8 cellular contexts compared by ENCODE assay signal in genomic region chr22:21657020-21657360, GRCh38. TPM values are rescaled to one million over a fixed set of nuclear protein-coding genes. Genes with fewer than 3 reads are reported as not detected.
DNase-seq lines count a peak whose midpoint lies in the region; ATAC-seq and TF ChIP-seq lines count a peak whose summit lies in the region.

No MANE protein-coding gene starts in this region.

- H3K9ac ChIP-seq in OCI-LY1 (ENCODE audit: low read length) (peak overlapping the region; percentile 60), neuronal stem cell (ENCODE audit: low read depth, low read length, poor library complexity) (no peak overlapping the region)

- H3K4me3 ChIP-seq in DOHH2 (ENCODE audit: low read length): peak overlapping the region; percentile 79
- peak overlapping the region; percentile 64 for H3K4me3 ChIP-seq in OCI-LY1 (ENCODE audit: low read depth, low read length, poor library complexity, severe bottlenecking)
- peak overlapping the region in 1 of 2 donors; percentile 16 for H3K4me3 ChIP-seq in neuronal stem cell (ENCODE audit: low read length in 2 of 2)
- H3K4me3 ChIP-seq in uterus: no peak overlapping the region

- peak overlapping the region; percentile 70 to 83 for H3K27ac Mint-ChIP-seq in effector memory CD8-positive, alpha-beta T cell

- H3K14ac ChIP-seq in neuronal stem cell (ENCODE audit: low read length): no peak overlapping the region

- 0 out of 2 replicates have a peak overlapping the region, but pooled peaks have one; percentile 0 for H3K27ac ChIP-seq in DOHH2 (ENCODE audit: low read depth, low read length)
- H3K27ac ChIP-seq in OCI-LY1 (ENCODE audit: low read depth, low read length, poor library complexity, severe bottlenecking): peak overlapping the region; percentile 67
- peak overlapping the region; percentile 92 for H3K27ac ChIP-seq in neuronal stem cell (replicated peaks; ENCODE audit: low read length)
- H3K27ac ChIP-seq in uterus: no peak overlapping the region

- no peaks in the 10 kb centered on the region for H3K9me2 ChIP-seq in DOHH2 (replicated peaks; ENCODE audit: control insufficient read depth, low read length)
- H3K9me2 ChIP-seq in OCI-LY1 (ENCODE audit: low read depth, low read length): no peaks in the 10 kb centered on the region

- H3K4ac ChIP-seq in neuronal stem cell (ENCODE audit: low read length): no peak overlapping the region

- H2AFZ ChIP-seq in OCI-LY1 (ENCODE audit: low read length) (no peak overlapping the region), neuronal stem cell (ENCODE audit: low read length) (peak overlapping the region; percentile 77)

- peaks cover 9% of the 10 kb centered on the region for H3F3A ChIP-seq in DOHH2 (ENCODE audit: control insufficient read depth, insufficient read depth)
- no peaks in the 10 kb centered on the region for H3F3A ChIP-seq in OCI-LY1 (ENCODE audit: insufficient read depth, low read length)

- no peak overlapping the region for H4K91ac ChIP-seq in neuronal stem cell (ENCODE audit: low read depth, low read length, poor library complexity)

- peak overlapping the region; percentile 98 for H3K23ac ChIP-seq in neuronal stem cell (ENCODE audit: low read depth, low read length, poor library complexity)

- no CpG with 5 or more reads among the region's 17 CpGs for WGBS in neuronal stem cell (ENCODE audit: extremely low coverage in 2 of 2, insufficient read length in 2 of 2, insufficient replicate concordance in 1 of 2), 2 donors

- intact Hi-C loops in uterus (cut with DNase I; ENCODE audit: low total_unique reads): no loop called here

- no peak for TF ChIP-seq POLR2A in uterus (IDR thresholded peaks at IDR 0.05)

- peaks cover 13 to 15% of the 10 kb centered on the region in 2 donors for H3K4me1 Mint-ChIP-seq in effector memory CD8-positive, alpha-beta T cell (ENCODE audit: low read depth in 2 of 2)

- H4K8ac ChIP-seq in neuronal stem cell (ENCODE audit: low read depth, low read length): no peak overlapping the region

- peak overlapping the region; percentile 78 for H3K4me2 ChIP-seq in DOHH2 (ENCODE audit: low read length)
- H3K4me2 ChIP-seq in OCI-LY1 (ENCODE audit: low read length): peak overlapping the region; percentile 78
- peak overlapping the region; percentile 76 for H3K4me2 ChIP-seq in neuronal stem cell (ENCODE audit: insufficient read depth, low read length, poor library complexity, severe bottlenecking)

- peak overlapping the region; percentile 82 to 86 for H3K4me3 Mint-ChIP-seq in effector memory CD8-positive, alpha-beta T cell

- H2BK15ac ChIP-seq in neuronal stem cell (ENCODE audit: low read length): peak overlapping the region; percentile 7

- peaks cover 3% of the 10 kb centered on the region for H3K36me3 Mint-ChIP-seq in effector memory CD8-positive, alpha-beta T cell (ENCODE audit: insufficient read depth)

- DNase-seq in effector memory CD8-positive, alpha-beta T cell: no peak
- DNase-seq in neuronal stem cell (ENCODE audit: low spot score) (no peak), NCI-H2029 treated with DMSO at 0.1 percent for 48 hours (lab: John Stamatoyannopoulos, UW) (no peak), uterus (no peak), iPS-NIHi11 (ENCODE audit: low spot score) (no peak)

- H3K9me3 ChIP-seq in DOHH2 (ENCODE audit: control insufficient read depth, insufficient read depth, low read length) (no peaks in the 10 kb centered on the region), OCI-LY1 (ENCODE audit: low read length) (no peaks in the 10 kb centered on the region), neuronal stem cell (replicated peaks in 1 of 2; ENCODE audit: control insufficient read depth in 2 of 2, insufficient read depth in 1 of 2, low read depth in 1 of 2, low read length in 2 of 2) (no peaks in the 10 kb centered on the region), uterus (no peaks in the 10 kb centered on the region)

- H2AK5ac ChIP-seq in neuronal stem cell (ENCODE audit: low read depth, low read length): no peak overlapping the region

- H3K27me3 ChIP-seq in DOHH2 (ENCODE audit: control insufficient read depth, low read length) (no peaks in the 10 kb centered on the region), OCI-LY1 (ENCODE audit: insufficient read depth, low read length) (no peaks in the 10 kb centered on the region; the same call in 1 of the 2 replicates), neuronal stem cell (ENCODE audit: control insufficient read depth in 3 of 3, insufficient read depth in 3 of 3, low read depth in 1 of 3, low read length in 3 of 3) (no peaks in the 10 kb centered on the region), uterus (peaks cover 0 to 8% of the 10 kb centered on the region in 2 donors)

- H3K79me2 ChIP-seq in DOHH2 (ENCODE audit: control insufficient read depth, low read length) (peaks cover 14% of the 10 kb centered on the region), OCI-LY1 (ENCODE audit: insufficient read depth, low read length) (no peaks in the 10 kb centered on the region)

- no peak for ATAC-seq in effector memory CD8-positive, alpha-beta T cell (replicated peaks)
- ATAC-seq in HG03521 (IDR thresholded peaks at IDR 0.05; ENCODE audit: unreplicated experiment): no peak

- H3K18ac ChIP-seq in neuronal stem cell (ENCODE audit: low read length): peak overlapping the region; percentile 55

- TF ChIP-seq CTCF in DOHH2 (IDR thresholded peaks at IDR 0.05; ENCODE audit: low read depth, low read length, poor library complexity, severe bottlenecking) (no peak), OCI-LY1 (IDR thresholded peaks at IDR 0.05; ENCODE audit: low read length) (no peak), uterus (IDR thresholded peaks at IDR 0.05) (no peak)

- peaks cover 15% of the 10 kb centered on the region for H3K79me1 ChIP-seq in neuronal stem cell (ENCODE audit: low read depth, low read length)

- H3K9me3 Mint-ChIP-seq in effector memory CD8-positive, alpha-beta T cell: no peaks in the 10 kb centered on the region

- no peak overlapping the region for H2BK5ac ChIP-seq in neuronal stem cell (ENCODE audit: low read length)

- no peak overlapping the region for H2BK120ac ChIP-seq in neuronal stem cell (ENCODE audit: low read depth, low read length)

- H3K27me3 Mint-ChIP-seq in effector memory CD8-positive, alpha-beta T cell: no peaks in the 10 kb centered on the region

- H4K20me1 ChIP-seq in DOHH2 (ENCODE audit: control insufficient read depth, insufficient read depth, low read depth, low read length) (no peaks in the 10 kb centered on the region), OCI-LY1 (ENCODE audit: insufficient read depth, low read length) (no peaks in the 10 kb centered on the region)

- H3K4me1 ChIP-seq in DOHH2 (ENCODE audit: control insufficient read depth, low read length): peaks cover 35% of the 10 kb centered on the region
- H3K4me1 ChIP-seq in OCI-LY1 (ENCODE audit: insufficient read depth, low read length, severe bottlenecking): peaks cover 29% of the 10 kb centered on the region
- H3K4me1 ChIP-seq in neuronal stem cell (ENCODE audit: control insufficient read depth in 2 of 2, insufficient read depth in 1 of 2, low read depth in 1 of 2, low read length in 2 of 2): peaks cover 22 to 28% of the 10 kb centered on the region in 2 donors
- H3K4me1 ChIP-seq in uterus: no peaks in the 10 kb centered on the region

- H3K36me3 ChIP-seq in DOHH2 (ENCODE audit: control insufficient read depth, low read length) (peaks cover 12% of the 10 kb centered on the region), OCI-LY1 (ENCODE audit: insufficient read depth, low read length) (peaks cover 11% of the 10 kb centered on the region; the same call in 1 of the 2 replicates), neuronal stem cell (replicated peaks in 1 of 2; ENCODE audit: control insufficient read depth in 2 of 2, insufficient read depth in 2 of 2, low read length in 2 of 2) (peaks cover 23 to 36% of the 10 kb centered on the region in 2 donors), uterus (no peaks in the 10 kb centered on the region)

- no peak overlapping the region for H2BK12ac ChIP-seq in neuronal stem cell (ENCODE audit: low read length)

RNA-seq across cellular contexts. Expression of gene PPIL2, which starts 8.8 kb away (rescaled TPM):
- polyA plus RNA-seq in neuronal stem cell (2013, experiment 1 of 2): 23.0 TPM
- 23.7 TPM for polyA plus RNA-seq in neuronal stem cell (2013, experiment 2 of 2)
- total RNA-seq in uterus: 10 to 100 TPM in 2 of 4 donors, 1 to 10 TPM in 2; 5.6 to 37.9 (median 15.3) TPM

RNA-seq across cellular contexts. Expression of gene SDF2L1, which starts 14.9 kb away (rescaled TPM):
- 9.6 TPM for polyA plus RNA-seq in neuronal stem cell (2013, experiment 1 of 2)
- 9.4 TPM for polyA plus RNA-seq in neuronal stem cell (2013, experiment 2 of 2)
- total RNA-seq in uterus: 10 to 100 TPM in 2 of 4 donors, 1 to 10 TPM in 2; 1.8 to 22.4 (median 11.3) TPM

RNA-seq across cellular contexts. Expression of gene CCDC116, which starts 24.4 kb away (rescaled TPM):
- 0.10 TPM for polyA plus RNA-seq in neuronal stem cell (2013, experiment 1 of 2)
- 0.18 TPM for polyA plus RNA-seq in neuronal stem cell (2013, experiment 2 of 2)
- total RNA-seq in uterus: 1 to 10 TPM in 2 of 4 donors, not detected in 2; 1.5 to 3.5 TPM

RNA-seq across cellular contexts. Expression of gene YDJC, which starts 27.2 kb away (rescaled TPM):
- polyA plus RNA-seq in neuronal stem cell (2013, experiment 1 of 2): 14.9 TPM
- 14.0 TPM for polyA plus RNA-seq in neuronal stem cell (2013, experiment 2 of 2)
- 10 to 100 TPM; 10.9 to 42.5 (median 16.0) TPM for total RNA-seq in uterus

Comparison
In these comparisons a context has a peak if more than half of its experiments do, and no peak if none do; other contexts are left out.
1. H3K27ac ChIP-seq: peak in DOHH2 (single experiment), OCI-LY1 (single experiment) and neuronal stem cell (single experiment); none in uterus (0 of 2).
2. H3K4me3 ChIP-seq: peak in DOHH2 (single experiment) and OCI-LY1 (single experiment); none in uterus (0 of 2).
3. Peak in every context shown above with its lines, with median percentiles within 50 percentile points of each other: H3K4me2 ChIP-seq.